ENCODE assay signal across 8 cellular contexts in genomic region chr10:110398419-110399162, GRCh38.
DNase-seq lines count a peak whose midpoint lies in the region; TF ChIP-seq lines count a peak whose summit lies in the region.

No MANE protein-coding gene starts in this region.

- 33% methylated on average over 9 of the region's 9 CpGs for WGBS in SK-N-SH (ENCODE audit: low lambda C conversion rate)

- no peaks in the 10 kb centered on the region for H3K79me2 ChIP-seq in SK-N-SH (ENCODE audit: insufficient read depth)

- H3K4me3 ChIP-seq in SK-N-SH (ENCODE audit: low read depth in 2 of 2, low read length in 1 of 2) (peak overlapping the region in 1 of 2 experiments; percentile 24; a peak in 2 of 4 replicates), fibroblast of villous mesenchyme (ENCODE audit: low read depth, low read length) (no peak overlapping the region)

- H3K4me2 ChIP-seq in SK-N-SH: peak overlapping the region; percentile 65

- H3K9me3 ChIP-seq in SK-N-SH: no peaks in the 10 kb centered on the region

- no peak for TF ChIP-seq RAD21 in SK-N-SH (IDR thresholded peaks at IDR 0.05; ENCODE audit: low read length)

- 0 out of 2 replicates have a peak overlapping the region, but pooled peaks have one; percentile 15 for H2AFZ ChIP-seq in SK-N-SH (ENCODE audit: low read depth)

- DNase-seq in GM04504 (ENCODE audit: low read depth): peak; percentile 97
- DNase-seq in SK-N-SH: no peak
- peak; percentile 97 for DNase-seq in fibroblast of villous mesenchyme (ENCODE audit: low read depth)
- peak; percentile 98 for DNase-seq in pulmonary artery endothelial cell (ENCODE audit: low read depth, low spot score)
- no peak for DNase-seq in ecto neural progenitor cell (ENCODE audit: low spot score)
- no peak for DNase-seq in NCI-H128 (lab: John Stamatoyannopoulos, UW; ENCODE audit: unreplicated experiment)
- no peak for DNase-seq in NCI-H1436 (lab: John Stamatoyannopoulos, UW)
- no peak for DNase-seq in NCI-H510A treated with DMSO at 0.1 percent for 48 hours (lab: John Stamatoyannopoulos, UW)

- no peaks in the 10 kb centered on the region for H4K20me1 ChIP-seq in SK-N-SH (ENCODE audit: insufficient read depth)

- peak in 1 of 2 experiments; percentile 22; a peak in 1 of 4 replicates for TF ChIP-seq EP300 in SK-N-SH (IDR thresholded peaks at IDR 0.05; ENCODE audit: borderline replicate concordance in 1 of 2, low read depth in 1 of 2, low read length in 1 of 2)

- peak overlapping the region; percentile 58 to 96; a peak in 3 of 4 replicates for H3K27ac ChIP-seq in SK-N-SH (ENCODE audit: low read depth in 2 of 2, low read length in 1 of 2)

- peaks cover 19 to 39% of the 10 kb centered on the region in 2 experiments; a peak in 3 of 4 replicates for H3K4me1 ChIP-seq in SK-N-SH (ENCODE audit: control insufficient read depth in 1 of 2, insufficient read depth in 2 of 2, low read depth in 1 of 2, low read length in 1 of 2)

- CTCF ChIA-PET in SK-N-SH (lab: Yijun Ruan, JAX): interaction anchor here (0.9 kb wide), 1 partner anchor 19 kb away, joined by 3 read pairs; no protein-coding TSS in a partner anchor

- no peaks in the 10 kb centered on the region for H3K9me2 ChIP-seq in SK-N-SH

- POLR2A ChIA-PET in SK-N-SH (lab: Yijun Ruan, JAX): no interaction called here

- TF ChIP-seq CTCF in SK-N-SH (IDR thresholded peaks at IDR 0.05) (no peak), fibroblast of villous mesenchyme (IDR thresholded peaks at IDR 0.05; ENCODE audit: insufficient read depth, low read depth, low read length) (no peak)

- H3K36me3 ChIP-seq in SK-N-SH (replicated peaks in 1 of 2; ENCODE audit: control insufficient read depth in 1 of 2, insufficient read depth in 2 of 2, low read length in 1 of 2): no peaks in the 10 kb centered on the region

- H3F3A ChIP-seq in SK-N-SH (replicated peaks; ENCODE audit: insufficient read depth): peaks cover 13% of the 10 kb centered on the region

- no peaks in the 10 kb centered on the region for H3K27me3 ChIP-seq in SK-N-SH (ENCODE audit: insufficient read depth)

- H3K9ac ChIP-seq in SK-N-SH: peak overlapping the region; percentile 70

TF ChIP-seq in SK-N-SH, 30 proteins besides CTCF, POLR2A, EP300 and RAD21 (continues in another document):
- peak; percentile 31; the same call in 1 of the 2 replicates for TF ChIP-seq RXRA (IDR thresholded peaks at IDR 0.05; ENCODE audit: borderline replicate concordance, low read depth)
- TF ChIP-seq MEF2A (IDR thresholded peaks at IDR 0.05; ENCODE audit: borderline replicate concordance, low read depth): no peak
- no peak for TF ChIP-seq TAF1 (IDR thresholded peaks at IDR 0.05; ENCODE audit: borderline replicate concordance, low read depth, low read length)
- TF ChIP-seq YY1 (IDR thresholded peaks at IDR 0.05; ENCODE audit: low read depth): no peak
- no peak for TF ChIP-seq SMC3 (IDR thresholded peaks at IDR 0.05; ENCODE audit: low read depth, low read length)
- TF ChIP-seq GATA2 (CRISPR knock-in tag; IDR thresholded peaks at IDR 0.05): no peak
- peak; percentile 29; the same call in 1 of the 2 replicates for TF ChIP-seq NFIC (IDR thresholded peaks at IDR 0.05; ENCODE audit: borderline replicate concordance)
- TF ChIP-seq POLR2AphosphoS5 (IDR thresholded peaks at IDR 0.05; ENCODE audit: low read depth, low read length): no peak
- TF ChIP-seq USF2 (IDR thresholded peaks at IDR 0.05; ENCODE audit: borderline replicate concordance, low read depth, low read length): no peak
- no peak for TF ChIP-seq ZBTB33 (IDR thresholded peaks at IDR 0.05; ENCODE audit: borderline replicate concordance, low read depth)
- TF ChIP-seq, protein P1, sequence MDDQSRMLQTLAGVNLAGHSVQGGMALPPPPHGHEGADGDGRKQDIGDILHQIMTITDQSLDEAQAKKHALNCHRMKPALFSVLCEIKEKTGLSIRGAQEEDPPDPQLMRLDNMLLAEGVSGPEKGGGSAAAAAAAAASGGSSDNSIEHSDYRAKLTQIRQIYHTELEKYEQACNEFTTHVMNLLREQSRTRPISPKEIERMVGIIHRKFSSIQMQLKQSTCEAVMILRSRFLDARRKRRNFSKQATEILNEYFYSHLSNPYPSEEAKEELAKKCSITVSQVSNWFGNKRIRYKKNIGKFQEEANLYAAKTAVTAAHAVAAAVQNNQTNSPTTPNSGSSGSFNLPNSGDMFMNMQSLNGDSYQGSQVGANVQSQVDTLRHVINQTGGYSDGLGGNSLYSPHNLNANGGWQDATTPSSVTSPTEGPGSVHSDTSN (IDR thresholded peaks at IDR 0.05): peak; percentile 69
- TF ChIP-seq CHD2 (IDR thresholded peaks at IDR 0.05; ENCODE audit: low read length, partially characterized antibody): no peak
- TF ChIP-seq RCOR1 (IDR thresholded peaks at IDR 0.05; ENCODE audit: low read length): no peak
- no peak; the same call in 1 of the 2 replicates for TF ChIP-seq MAX (IDR thresholded peaks at IDR 0.05; ENCODE audit: low read depth)
- no peak for TF ChIP-seq FOXM1 (IDR thresholded peaks at IDR 0.05; ENCODE audit: low read depth)
- TF ChIP-seq ELF1 (IDR thresholded peaks at IDR 0.05): no peak
- TF ChIP-seq EZH2phosphoT487 (IDR thresholded peaks at IDR 0.05; ENCODE audit: borderline replicate concordance, low read depth): no peak
- no peak for TF ChIP-seq GABPA (IDR thresholded peaks at IDR 0.05; ENCODE audit: low read depth)
- no peak for TF ChIP-seq SIN3A (IDR thresholded peaks at IDR 0.05; ENCODE audit: borderline replicate concordance, low read depth, low read length)
- TF ChIP-seq, protein P2, sequence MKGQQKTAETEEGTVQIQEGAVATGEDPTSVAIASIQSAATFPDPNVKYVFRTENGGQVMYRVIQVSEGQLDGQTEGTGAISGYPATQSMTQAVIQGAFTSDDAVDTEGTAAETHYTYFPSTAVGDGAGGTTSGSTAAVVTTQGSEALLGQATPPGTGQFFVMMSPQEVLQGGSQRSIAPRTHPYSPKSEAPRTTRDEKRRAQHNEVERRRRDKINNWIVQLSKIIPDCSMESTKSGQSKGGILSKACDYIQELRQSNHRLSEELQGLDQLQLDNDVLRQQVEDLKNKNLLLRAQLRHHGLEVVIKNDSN (IDR thresholded peaks at IDR 0.05; ENCODE audit: borderline replicate concordance, low read depth): no peak
- peak; percentile 75 for TF ChIP-seq FOSL2 (IDR thresholded peaks at IDR 0.05; ENCODE audit: borderline replicate concordance, low read depth)
- peak; percentile 56 for TF ChIP-seq JUND (IDR thresholded peaks at IDR 0.05)
- TF ChIP-seq, protein P3, sequence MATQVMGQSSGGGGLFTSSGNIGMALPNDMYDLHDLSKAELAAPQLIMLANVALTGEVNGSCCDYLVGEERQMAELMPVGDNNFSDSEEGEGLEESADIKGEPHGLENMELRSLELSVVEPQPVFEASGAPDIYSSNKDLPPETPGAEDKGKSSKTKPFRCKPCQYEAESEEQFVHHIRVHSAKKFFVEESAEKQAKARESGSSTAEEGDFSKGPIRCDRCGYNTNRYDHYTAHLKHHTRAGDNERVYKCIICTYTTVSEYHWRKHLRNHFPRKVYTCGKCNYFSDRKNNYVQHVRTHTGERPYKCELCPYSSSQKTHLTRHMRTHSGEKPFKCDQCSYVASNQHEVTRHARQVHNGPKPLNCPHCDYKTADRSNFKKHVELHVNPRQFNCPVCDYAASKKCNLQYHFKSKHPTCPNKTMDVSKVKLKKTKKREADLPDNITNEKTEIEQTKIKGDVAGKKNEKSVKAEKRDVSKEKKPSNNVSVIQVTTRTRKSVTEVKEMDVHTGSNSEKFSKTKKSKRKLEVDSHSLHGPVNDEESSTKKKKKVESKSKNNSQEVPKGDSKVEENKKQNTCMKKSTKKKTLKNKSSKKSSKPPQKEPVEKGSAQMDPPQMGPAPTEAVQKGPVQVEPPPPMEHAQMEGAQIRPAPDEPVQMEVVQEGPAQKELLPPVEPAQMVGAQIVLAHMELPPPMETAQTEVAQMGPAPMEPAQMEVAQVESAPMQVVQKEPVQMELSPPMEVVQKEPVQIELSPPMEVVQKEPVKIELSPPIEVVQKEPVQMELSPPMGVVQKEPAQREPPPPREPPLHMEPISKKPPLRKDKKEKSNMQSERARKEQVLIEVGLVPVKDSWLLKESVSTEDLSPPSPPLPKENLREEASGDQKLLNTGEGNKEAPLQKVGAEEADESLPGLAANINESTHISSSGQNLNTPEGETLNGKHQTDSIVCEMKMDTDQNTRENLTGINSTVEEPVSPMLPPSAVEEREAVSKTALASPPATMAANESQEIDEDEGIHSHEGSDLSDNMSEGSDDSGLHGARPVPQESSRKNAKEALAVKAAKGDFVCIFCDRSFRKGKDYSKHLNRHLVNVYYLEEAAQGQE (IDR thresholded peaks at IDR 0.05; ENCODE audit: low read depth, low read length): no peak
- no peak for TF ChIP-seq MXI1 (IDR thresholded peaks at IDR 0.05; ENCODE audit: low read depth, low read length)
- TF ChIP-seq FOXJ3 (CRISPR knock-in tag; IDR thresholded peaks at IDR 0.05): no peak
- TF ChIP-seq TCF12 (IDR thresholded peaks at IDR 0.05): peak; percentile 66

Comparison
In these comparisons a context has a peak if more than half of its experiments do, and no peak if none do; other contexts are left out.
1. DNase-seq: peak in GM04504 (single experiment), fibroblast of villous mesenchyme (single experiment) and pulmonary artery endothelial cell (single experiment); none in SK-N-SH (single experiment), ecto neural progenitor cell (single experiment), NCI-H128 (single experiment), NCI-H1436 (single experiment) and NCI-H510A treated with DMSO at 0.1 percent for 48 hours (single experiment).